In the genomic region with DNA sequence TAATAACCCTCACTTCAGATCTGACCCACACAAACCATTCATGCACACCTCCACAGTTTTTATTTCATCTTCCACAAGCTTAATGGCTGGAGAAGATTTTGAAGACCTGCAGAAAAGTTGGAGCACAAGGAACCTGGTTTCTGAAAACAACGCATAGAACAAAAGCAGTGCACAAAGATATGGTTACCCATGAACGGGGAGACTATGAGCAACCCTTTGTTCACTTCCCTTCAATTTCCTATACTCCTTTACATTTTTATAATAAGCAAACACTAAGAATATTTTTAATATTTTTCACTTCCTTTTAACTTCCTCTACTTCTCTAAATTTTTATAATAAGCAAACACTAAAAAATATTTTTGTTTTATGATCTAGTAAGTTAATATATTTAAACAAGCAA, we compare ENCODE assay signal across 15 cellular contexts.
DNase-seq lines count a peak whose midpoint lies in the region; ATAC-seq, FAIRE-seq and TF ChIP-seq lines count a peak whose summit lies in the region.
"Had no signal": no experiment of that assay in that cellular context is flagged by ENCODE, and none has a peak within 500 bp of the region (broad histone marks: within the 10 kb centered on the region; RNA-seq: fewer than 3 reads in every experiment).

No MANE protein-coding gene starts in this region.

- H4K20me1 ChIP-seq in PC-3 (ENCODE audit: low read length) (no peaks in the 10 kb centered on the region), GM23248 (ENCODE audit: insufficient read depth) (no peaks in the 10 kb centered on the region)

- ATAC-seq in PC-3, result peak; percentile 75
- ATAC-seq in stimulated activated naive CD8-positive, alpha-beta T cell treated with anti-CD3 and anti-CD28 coated beads, Interleukin-15, Interleukin-2, amounts not matched to agents 100 U/mL and 50 U/mL, for 24 hours, result no peak

- FAIRE-seq in kidney (lab: Jason Lieb, UNC), result peak; percentile 42
- FAIRE-seq: D721Med, H1 had no signal

- H3K4me3 ChIP-seq in PC-3 (ENCODE audit: low read length) (no peak overlapping the region), kidney (ENCODE audit: low read length in 2 of 2) (no peak overlapping the region), GM23248 (no peak overlapping the region)

- H3K4me2 ChIP-seq in PC-3 (ENCODE audit: low read length), result no peak overlapping the region; the same call in 1 of the 2 replicates
- no peak overlapping the region for H3K4me2 ChIP-seq in GM23248 (ENCODE audit: unreplicated experiment)

- H3K36me3 ChIP-seq in PC-3 (ENCODE audit: low read depth, low read length), result no peaks in the 10 kb centered on the region
- H3K36me3 ChIP-seq in kidney (ENCODE audit: control insufficient read depth in 1 of 2, insufficient read depth in 2 of 2, low read length in 2 of 2), result no peaks in the 10 kb centered on the region
- H3K36me3 ChIP-seq in GM23248 (ENCODE audit: low read depth), result no peaks in the 10 kb centered on the region

- whole genome bisulfite sequencing in GM23248 (ENCODE audit: low coverage in 1 of 2, low lambda C conversion rate in 2 of 2, missing lambda C conversion rate in 2 of 2), 2 experiments, result 59 to 60% methylated on average over 2 of the region's 2 CpGs

- H3K9ac ChIP-seq in PC-3 (ENCODE audit: low read length), result no peak overlapping the region
- no peak overlapping the region for H3K9ac ChIP-seq in kidney (ENCODE audit: low read length in 2 of 2)
- H3K9ac ChIP-seq in GM23248, result no peak overlapping the region

- no peak overlapping the region for H3K27ac ChIP-seq in PC-3 (ENCODE audit: low read length)
- no peak overlapping the region for H3K27ac ChIP-seq in kidney (ENCODE audit: low read depth in 2 of 2, low read length in 2 of 2)
- no peak overlapping the region for H3K27ac ChIP-seq in GM23248
- H3K27ac ChIP-seq: C4-2B had no signal

- CTCF ChIA-PET in PC-3 (lab: Charles Lee), result no interaction called here

- DNase-seq in PC-3 (peak; percentile 30), kidney (no peak), pulmonary artery endothelial cell (ENCODE audit: low read depth, low spot score) (peak; percentile 8), GM23248 (no peak), NCI-H82 treated with DMSO at 0.1 percent for 48 hours (lab: John Stamatoyannopoulos, UW; ENCODE audit: unreplicated experiment) (no peak)
- DNase-seq in stimulated activated naive CD8-positive, alpha-beta T cell treated with anti-CD3 and anti-CD28 coated beads, Interleukin-15, Interleukin-2, amounts not matched to agents 100 U/mL and 50 U/mL, for 24 hours, result no peak
- DNase-seq: Caco-2; CD4-positive, alpha-beta T cell; DMS153; DMS79; GF-D8; H9 had no signal

- H3K4me1 ChIP-seq in PC-3 (ENCODE audit: insufficient read depth, low read length) (peaks cover 21% of the 10 kb centered on the region), kidney (ENCODE audit: control insufficient read depth in 1 of 2, insufficient read depth in 1 of 2, low read depth in 1 of 2, low read length in 2 of 2) (no peaks in the 10 kb centered on the region), GM23248 (ENCODE audit: insufficient read depth) (no peaks in the 10 kb centered on the region)

- BruUV-seq in PC-3 (replicated peaks; lab: Mats Ljungman, UMichigan), result no TSS peak

- intact Hi-C loops in PC-3 (cut with micrococcal nuclease) (loop anchor here (5.0 kb wide), 1 partner anchor 103 kb away; a partner anchor contains a TSS), kidney (cut with DNase I) (no loop called here)

- peak overlapping the region; percentile 39; the same call in 1 of the 2 replicates for H2AFZ ChIP-seq in PC-3 (ENCODE audit: low read length)
- H2AFZ ChIP-seq in GM23248, result no peak overlapping the region

- no peaks in the 10 kb centered on the region for H3K9me3 ChIP-seq in PC-3 (ENCODE audit: low read length)
- H3K9me3 ChIP-seq in kidney (ENCODE audit: control insufficient read depth in 1 of 2, low read length in 2 of 2), result no peaks in the 10 kb centered on the region
- H3K9me3 ChIP-seq in GM23248 (ENCODE audit: low read depth), result no peaks in the 10 kb centered on the region
- H3K9me3 ChIP-seq: Caco-2 had no signal

- in situ Hi-C loops in GM23248 (cut with MboI), result no loop called here

- no peaks in the 10 kb centered on the region for H3K79me2 ChIP-seq in PC-3 (ENCODE audit: low read length)
- no peaks in the 10 kb centered on the region for H3K79me2 ChIP-seq in GM23248 (ENCODE audit: insufficient read depth)

- no peaks in the 10 kb centered on the region for H3K9me2 ChIP-seq in PC-3 (replicated peaks; ENCODE audit: low read length)
- H3K9me2 ChIP-seq in GM23248 (ENCODE audit: insufficient read depth), result no peaks in the 10 kb centered on the region

- TF ChIP-seq CTCF in PC-3 (conservative IDR thresholded peaks at IDR 0.05; ENCODE audit: low read depth, low read length), result no peak
- no peak for TF ChIP-seq CTCF in kidney (IDR thresholded peaks at IDR 0.05; ENCODE audit: borderline replicate concordance, extremely low read depth, insufficient read depth)

- POLR2A ChIA-PET in PC-3 (lab: Charles Lee; ENCODE audit: unreplicated experiment), result no interaction called here

- H3K27me3 ChIP-seq in PC-3 (ENCODE audit: low read length) (no peaks in the 10 kb centered on the region), GM23248 (replicated peaks; ENCODE audit: insufficient read depth) (peaks cover 15% of the 10 kb centered on the region)

- no peaks in the 10 kb centered on the region for H3F3A ChIP-seq in PC-3 (ENCODE audit: low read length, unreplicated experiment)
- no peaks in the 10 kb centered on the region for H3F3A ChIP-seq in GM23248 (ENCODE audit: insufficient read depth)

Comparison
In these comparisons a context has a peak if more than half of its experiments do, and no peak if none do; other contexts are left out.
1. DNase-seq: peak in PC-3 (single experiment) and pulmonary artery endothelial cell (single experiment); none in kidney (single experiment), stimulated activated naive CD8-positive, alpha-beta T cell treated with anti-CD3 and anti-CD28 coated beads, Interleukin-15, Interleukin-2, amounts not matched to agents 100 U/mL and 50 U/mL, for 24 hours (single experiment), GM23248 (single experiment) and NCI-H82 treated with DMSO at 0.1 percent for 48 hours (single experiment).